ENCODE assay signal across 8 cellular contexts in the genomic region with DNA sequence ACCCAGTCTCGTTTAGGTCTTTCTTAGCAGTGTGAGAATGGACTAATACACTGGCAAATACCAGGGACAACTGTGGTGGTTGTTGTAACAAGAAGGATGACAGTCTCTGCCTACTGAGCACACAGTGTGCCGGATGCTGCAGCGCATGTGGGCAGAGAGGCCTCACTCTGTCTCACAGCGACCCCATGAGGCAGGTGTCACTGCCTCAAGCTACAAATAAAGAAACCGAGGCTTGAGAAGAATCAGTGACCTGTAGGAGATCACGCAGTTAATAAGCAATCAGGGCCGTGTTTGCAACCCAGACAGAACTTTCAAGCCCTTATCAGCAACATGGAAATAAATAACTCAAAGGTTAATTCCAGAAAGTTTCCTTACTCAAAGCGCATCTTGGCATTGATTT. TPM values are rescaled to one million over a fixed set of nuclear protein-coding genes. Genes with fewer than 3 reads are reported as not detected.
DNase-seq lines count a peak whose midpoint lies in the region; ATAC-seq and TF ChIP-seq lines count a peak whose summit lies in the region.

No MANE protein-coding gene starts in this region.

- no peak for ATAC-seq in HG03342 (IDR thresholded peaks at IDR 0.05; ENCODE audit: unreplicated experiment)
- no peak for ATAC-seq in HG03457 (IDR thresholded peaks at IDR 0.05; ENCODE audit: unreplicated experiment)

- peaks cover 3% of the 10 kb centered on the region for H3K27me3 Mint-ChIP-seq in endothelial cell (ENCODE audit: unreplicated experiment)

- no peak overlapping the region for H3K4me3 Mint-ChIP-seq in endothelial cell (ENCODE audit: unreplicated experiment)

- peak; percentile 18 to 85 for DNase-seq in NCI-H526 (lab: John Stamatoyannopoulos, UW)
- no peak for DNase-seq in NCI-H526 treated with DMSO at 0.1 percent for 48 hours (lab: John Stamatoyannopoulos, UW)
- peak; percentile 36 for DNase-seq in RPMI7951 (ENCODE audit: low read depth)
- peak; percentile 41 for DNase-seq in endothelial cell (ENCODE audit: low spot score)
- DNase-seq in myocyte (ENCODE audit: low read depth) = peak; percentile 47
- no peak for DNase-seq in GDM1 (lab: John Stamatoyannopoulos, UW)

- H3K36me3 Mint-ChIP-seq in endothelial cell (ENCODE audit: low read depth, unreplicated experiment) = no peaks in the 10 kb centered on the region

- TF ChIP-seq CTCF in endothelial cell (IDR thresholded peaks at IDR 0.05; ENCODE audit: unreplicated experiment) = peak; percentile 27

- H3K4me1 Mint-ChIP-seq in endothelial cell (ENCODE audit: unreplicated experiment) = no peaks in the 10 kb centered on the region

- no peaks in the 10 kb centered on the region for H3K9me3 Mint-ChIP-seq in endothelial cell (ENCODE audit: unreplicated experiment)

- no peak overlapping the region for H3K27ac Mint-ChIP-seq in endothelial cell (ENCODE audit: unreplicated experiment)

RNA-seq across cellular contexts. Expression of a gene that starts 40.5 kb away (rescaled TPM):
- total RNA-seq in RPMI7951 (2014; rRNA removed; shearing (Covaris generic)) = 91.2 and 119 TPM in 2 replicates
- total RNA-seq in endothelial cell (ENCODE audit: unreplicated experiment) (19.8 TPM), myocyte (169 and 172 TPM in 2 replicates)
- 847 TPM for polyA plus RNA-seq in myocyte (2012)

Comparison
In these comparisons a context has a peak if more than half of its experiments do, and no peak if none do; other contexts are left out.
1. DNase-seq: peak in NCI-H526 (2 of 2), RPMI7951 (single experiment), endothelial cell (single experiment) and myocyte (single experiment); none in NCI-H526 treated with DMSO at 0.1 percent for 48 hours (single experiment) and GDM1 (single experiment).